In genomic region chr1:223017291-223017690, GRCh38 we compare ENCODE assay signal across 21 cellular contexts.
DNase-seq lines count a peak whose midpoint lies in the region; ATAC-seq and TF ChIP-seq lines count a peak whose summit lies in the region.
"Had no signal": no experiment of that assay in that cellular context is flagged by ENCODE, and none has a peak within 500 bp of the region (broad histone marks: within the 10 kb centered on the region; RNA-seq: fewer than 3 reads in every experiment).

No MANE protein-coding gene starts in this region.

- no peaks in the 10 kb centered on the region for H3F3A ChIP-seq in PC-9 (ENCODE audit: insufficient read depth, low read depth)

- 100% methylated on average over 1 of the region's 8 CpGs; no CpG with 5 or more reads in 1 of the 2 donors for WGBS in gastroesophageal sphincter (ENCODE audit: low coverage in 1 of 2), 2 donors

- TF ChIP-seq POLR2A in gastroesophageal sphincter (IDR thresholded peaks at IDR 0.05) = no peak

- H3K9me3 ChIP-seq in gastroesophageal sphincter (no peaks in the 10 kb centered on the region), skeletal muscle tissue (ENCODE audit: control insufficient read depth in 3 of 3, low read length in 3 of 3) (no peaks in the 10 kb centered on the region), PC-9 (ENCODE audit: insufficient read depth, low read depth) (no peaks in the 10 kb centered on the region)
- H3K9me3 ChIP-seq: MG63, SJCRH30 had no signal

- POLR2A ChIA-PET in PC-9 (lab: Charles Lee; ENCODE audit: unreplicated experiment) = no interaction called here

- no peaks in the 10 kb centered on the region for H3K79me2 ChIP-seq in PC-9 (ENCODE audit: low read depth)

- no peak overlapping the region for H3K9ac ChIP-seq in skeletal muscle tissue (ENCODE audit: low read depth in 1 of 3, low read length in 3 of 3)

- intact Hi-C loops in PC-9 (cut with micrococcal nuclease; ENCODE audit: unreplicated experiment) = no loop called here

- H3K36me3 ChIP-seq in gastroesophageal sphincter (no peaks in the 10 kb centered on the region), skeletal muscle tissue (ENCODE audit: control insufficient read depth in 3 of 3, insufficient read depth in 3 of 3, low read length in 3 of 3) (no peaks in the 10 kb centered on the region), PC-9 (ENCODE audit: low read depth) (no peaks in the 10 kb centered on the region)
- H3K36me3 ChIP-seq: MG63, SJCRH30 had no signal

- BruUV-seq in PC-9 (replicated peaks; lab: Mats Ljungman, UMichigan) = no TSS peak

- H3K27ac ChIP-seq in gastroesophageal sphincter (peak overlapping the region in 1 of 4 donors; percentile 29), skeletal muscle tissue (ENCODE audit: low read depth, low read length) (peak overlapping the region; percentile 19), PC-9 (no peak overlapping the region)
- H3K27ac ChIP-seq: SJCRH30 had no signal

- in situ Hi-C loops in GM13976 (cut with MboI; ENCODE audit: low sequenced_read_pairs, unreplicated experiment) = no loop called here

- no peaks in the 10 kb centered on the region for H4K20me1 ChIP-seq in PC-9 (ENCODE audit: insufficient read depth)

- DNase-seq in NCI-H226 = peak; percentile 3
- DNase-seq in lung microvascular endothelial cell (ENCODE audit: low read depth in 2 of 2) = peak; percentile 6 to 22
- no peak for DNase-seq in GM13976 (ENCODE audit: low spot score)
- DNase-seq in PC-9 = no peak
- DNase-seq: AML-193, COR-L47, DMS153, HFFc6, IMR-90, Karpas-422, MG63, NCI-H1092 treated with DMSO at 0.1 percent for 48 hours, NCI-H1694, NCI-H748 treated with DMSO at 0.1 percent for 48 hours, OCI-M1, RPMI8226, SJCRH30 had no signal

- H3K4me1 ChIP-seq in gastroesophageal sphincter (no peaks in the 10 kb centered on the region), skeletal muscle tissue (ENCODE audit: control insufficient read depth in 3 of 3, insufficient read depth in 3 of 3, low read length in 3 of 3) (peaks cover 0 to 11% (median 0%) of the 10 kb centered on the region in 3 donors), PC-9 (replicated peaks; ENCODE audit: insufficient read depth) (no peaks in the 10 kb centered on the region)

- TF ChIP-seq EP300 in gastroesophageal sphincter (IDR thresholded peaks at IDR 0.05) = no peak

- CTCF ChIA-PET in PC-9 (lab: Charles Lee) = no interaction called here

- no peaks in the 10 kb centered on the region for H3K27me3 ChIP-seq in gastroesophageal sphincter
- H3K27me3 ChIP-seq in skeletal muscle tissue (ENCODE audit: control insufficient read depth in 3 of 3, insufficient read depth in 3 of 3, low read length in 3 of 3) = no peaks in the 10 kb centered on the region
- H3K27me3 ChIP-seq in PC-9 (ENCODE audit: insufficient read depth, low read depth) = no peaks in the 10 kb centered on the region
- H3K27me3 ChIP-seq: SJCRH30 had no signal

- H3K4me2 ChIP-seq in PC-9 = no peak overlapping the region

- H3K9me2 ChIP-seq in PC-9 (ENCODE audit: insufficient read depth) = no peaks in the 10 kb centered on the region

- ATAC-seq in gastroesophageal sphincter (peak; percentile 46), HG02884 (IDR thresholded peaks at IDR 0.05; ENCODE audit: unreplicated experiment) (no peak), GM18867 (IDR thresholded peaks at IDR 0.05; ENCODE audit: unreplicated experiment) (no peak)

- TF ChIP-seq CTCF in gastroesophageal sphincter (IDR thresholded peaks at IDR 0.05) (no peak), GM13976 (IDR thresholded peaks at IDR 0.05; ENCODE audit: borderline replicate concordance, control extremely low read depth, extremely low read depth, insufficient read depth, missing control alignments) (no peak), PC-9 (conservative IDR thresholded peaks at IDR 0.05) (no peak)

- H2AFZ ChIP-seq in PC-9 = no peak overlapping the region

- H3K4me3 ChIP-seq in gastroesophageal sphincter = no peak overlapping the region
- H3K4me3 ChIP-seq in skeletal muscle tissue (ENCODE audit: low read length in 3 of 3) = no peak overlapping the region
- no peak overlapping the region for H3K4me3 ChIP-seq in PC-9
- H3K4me3 ChIP-seq: MG63, SJCRH30 had no signal

Comparison
In these comparisons a context has a peak if more than half of its experiments do, and no peak if none do; other contexts are left out.
1. DNase-seq: peak in NCI-H226 (single experiment) and lung microvascular endothelial cell (2 of 2); none in GM13976 (single experiment) and PC-9 (0 of 2).